Comparison of ENCODE assay signal across 21 cellular contexts in genomic region chr14:99931308-99931707, GRCh38.
"Had no signal": no experiment of that assay in that cellular context is flagged by ENCODE, and none has a peak within 500 bp of the region (broad histone marks: within the 10 kb centered on the region; RNA-seq: fewer than 3 reads in every experiment).

No MANE protein-coding gene starts in this region.

- DNase-seq: activated CD4-positive, CD25-positive, alpha-beta regulatory T cell; activated CD8-positive, alpha-beta memory T cell treated with anti-CD3 and anti-CD28 coated beads, Interleukin-2, amount 50 U/mL, for 4 hours; activated effector memory CD4-positive, alpha-beta T cell treated with Interleukin-2 at 50 U/mL for 16 hours; activated naive CD4-positive, alpha-beta T cell; aorta; caudate nucleus; KG1; NCI-H1092; NCI-H2029; NCI-H345; NCI-H510A; NCI-H526 treated with DMSO at 0.1 percent for 48 hours; PC-9; T-cell; T1000 had no signal

- H3K4me2 ChIP-seq: PC-9 had no signal

- H3K27ac Mint-ChIP-seq: activated CD8-positive, alpha-beta T cell treated with anti-CD3 and anti-CD28 coated beads for 36 hours; activated T-helper 1 cell treated with anti-CD3 and anti-CD28 coated beads, Interleukin-12 subunit alpha, Interleukin-12 subunit beta, Interleukin-2, Interleukin-4 antibody, amounts not matched to agents 30 ng/mL and 10 ng/mL and 1 ng/mL, durations not matched to agents 14 hours and 24 hours and 36 hours; T-cell had no signal

- H3K27ac ChIP-seq: breast epithelium, PC-9, SK-N-MC had no signal

- H3K4me1 ChIP-seq: breast epithelium had no signal

- H2AFZ ChIP-seq: PC-9 had no signal

- H3K27me3 ChIP-seq: breast epithelium had no signal

- H3K4me3 Mint-ChIP-seq: activated CD8-positive, alpha-beta T cell treated with anti-CD3 and anti-CD28 coated beads for 36 hours; activated naive CD4-positive, alpha-beta T cell treated with anti-CD3 and anti-CD28 coated beads, Interleukin-2, amount 50 U/mL, for 24 hours; activated T-helper 1 cell treated with anti-CD3 and anti-CD28 coated beads, Interleukin-12 subunit alpha, Interleukin-12 subunit beta, Interleukin-2, Interleukin-4 antibody, amounts not matched to agents 30 ng/mL and 10 ng/mL and 1 ng/mL, durations not matched to agents 14 hours and 24 hours and 36 hours; T-cell had no signal

- ATAC-seq: T-cell had no signal

- H3K4me3 ChIP-seq: breast epithelium, PC-9, SK-N-MC had no signal

- H3K36me3 Mint-ChIP-seq: activated naive CD4-positive, alpha-beta T cell treated with anti-CD3 and anti-CD28 coated beads, Interleukin-2, amount 50 U/mL, for 24 hours; T-cell had no signal

- H3K4me1 Mint-ChIP-seq: activated naive CD4-positive, alpha-beta T cell treated with anti-CD3 and anti-CD28 coated beads, Interleukin-2, amount 50 U/mL, for 24 hours; T-cell had no signal

- H3K36me3 ChIP-seq: breast epithelium had no signal

- H3K9me3 ChIP-seq: breast epithelium had no signal

- FAIRE-seq: TTC549 had no signal
